Comparison of ENCODE assay signal across 1 cellular context in genomic region chr2:65116645-65117044, GRCh38.
TF ChIP-seq lines count a peak whose summit lies in the region.

No MANE protein-coding gene starts in this region.

TF ChIP-seq in WTC11, 78 proteins besides CTCF, POLR2A, EP300 and RAD21 (continued from another document):
- no peak for TF ChIP-seq ZSCAN18 (CRISPR knock-in tag; IDR thresholded peaks at IDR 0.05)
- TF ChIP-seq PREB (CRISPR knock-in tag; IDR thresholded peaks at IDR 0.05; ENCODE audit: borderline replicate concordance): no peak
- TF ChIP-seq USF1 (CRISPR knock-in tag; IDR thresholded peaks at IDR 0.05): no peak
- no peak for TF ChIP-seq NFYB (CRISPR knock-in tag; conservative IDR thresholded peaks at IDR 0.05; ENCODE audit: low read depth)
- no peak for TF ChIP-seq ETV6 (CRISPR knock-in tag; IDR thresholded peaks at IDR 0.05)
- TF ChIP-seq JAZF1 (CRISPR knock-in tag; IDR thresholded peaks at IDR 0.05): no peak
